Comparison of ENCODE assay signal across 8 cellular contexts in the genomic region with DNA sequence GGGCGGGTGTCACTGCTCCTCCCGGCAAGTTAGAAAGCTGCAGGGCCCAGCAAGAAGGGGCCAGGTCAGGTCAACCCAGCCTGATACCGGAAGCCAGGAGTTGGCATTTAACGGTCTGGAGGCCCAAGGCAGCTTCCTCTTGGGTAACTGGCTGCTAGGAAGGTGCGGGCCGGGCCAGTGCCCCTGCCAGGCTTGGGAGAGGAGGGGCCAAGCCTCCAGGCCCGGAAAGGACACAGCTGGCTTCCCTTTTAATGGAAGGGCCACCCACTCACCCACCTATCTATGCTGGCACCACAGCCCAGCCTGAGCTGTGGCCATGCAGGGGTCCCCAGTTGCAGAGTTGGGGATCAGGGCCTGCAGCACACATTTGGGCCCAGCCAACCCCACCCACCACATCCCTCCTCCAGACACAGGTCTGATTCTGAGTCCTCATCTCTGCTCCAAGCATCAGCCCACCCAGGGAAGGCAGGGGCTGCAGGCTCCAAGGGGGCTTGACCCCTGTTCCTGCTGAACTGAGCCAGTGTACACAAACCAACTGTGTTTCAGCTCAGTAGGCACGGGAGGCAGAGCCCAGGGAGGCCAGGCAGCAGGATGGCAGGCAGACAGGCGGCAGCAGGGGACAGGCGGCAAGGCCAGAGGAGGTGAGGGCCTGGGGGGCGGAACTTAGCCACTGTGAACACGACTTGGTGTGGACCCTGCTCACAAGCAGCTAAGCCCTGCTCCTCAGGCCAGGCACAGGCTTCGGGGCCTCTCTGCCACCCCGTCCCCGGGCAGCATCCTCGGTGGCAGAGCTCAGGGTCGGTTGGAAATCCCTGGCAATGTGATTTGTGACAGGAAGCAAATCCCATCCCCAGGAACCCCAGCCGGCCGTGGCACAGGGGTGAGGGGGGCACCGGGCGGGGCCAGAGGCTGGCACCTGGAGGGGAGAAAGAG. TPM values are rescaled to one million over a fixed set of nuclear protein-coding genes. Genes with fewer than 3 reads are reported as not detected.
DNase-seq lines count a peak whose midpoint lies in the region; ATAC-seq and TF ChIP-seq lines count a peak whose summit lies in the region.

No MANE protein-coding gene starts in this region.

- H2AFZ ChIP-seq in IMR-90 (replicated peaks; ENCODE audit: low read length, poor library complexity) = no peak overlapping the region

- H3K27ac ChIP-seq in IMR-90 (ENCODE audit: insufficient read depth, low read length) = peak overlapping the region; percentile 79
- H3K27ac ChIP-seq in heart left ventricle = peak overlapping the region; percentile 78 to 100 (median 100)

- peak overlapping the region; percentile 61; the same call in 1 of the 2 replicates for H3K4ac ChIP-seq in IMR-90 (ENCODE audit: low read depth, low read length)

- no peak overlapping the region for H3K56ac ChIP-seq in IMR-90 (ENCODE audit: extremely low read depth, insufficient read depth, low read length)

- H2BK15ac ChIP-seq in IMR-90 (ENCODE audit: low read depth, low read length) = no peak overlapping the region

- peaks cover 5% of the 10 kb centered on the region for H3K9me1 ChIP-seq in IMR-90 (ENCODE audit: insufficient read depth, low read length)

- H3K23ac ChIP-seq in IMR-90 (ENCODE audit: low read depth, low read length) = no peak overlapping the region

- H3K9me3 ChIP-seq in IMR-90 (ENCODE audit: control insufficient read depth, insufficient read depth, low read length) = no peaks in the 10 kb centered on the region
- no peaks in the 10 kb centered on the region for H3K9me3 ChIP-seq in heart left ventricle

- H2BK120ac ChIP-seq in IMR-90 (ENCODE audit: low read depth, low read length) = peak overlapping the region; percentile 40; the same call in 1 of the 2 replicates

- no peak for TF ChIP-seq CTCF in IMR-90 (conservative IDR thresholded peaks at IDR 0.05; ENCODE audit: low read depth, low read length)
- no peak for TF ChIP-seq CTCF in heart left ventricle (IDR thresholded peaks at IDR 0.05)

- H3K4me1 Mint-ChIP-seq in stimulated activated naive CD8-positive, alpha-beta T cell treated with anti-CD3 and anti-CD28 coated beads, Interleukin-15, amount 100 ng/mL, for 72 hours = peaks cover 85% of the 10 kb centered on the region

- H3K4me2 ChIP-seq in IMR-90 (ENCODE audit: low read depth, low read length) = no peak overlapping the region

- H3K27me3 ChIP-seq in IMR-90 (ENCODE audit: control insufficient read depth, insufficient read depth, low read length) = no peaks in the 10 kb centered on the region
- no peaks in the 10 kb centered on the region for H3K27me3 ChIP-seq in heart left ventricle

- no peaks in the 10 kb centered on the region for H3K27me3 Mint-ChIP-seq in stimulated activated naive CD8-positive, alpha-beta T cell treated with anti-CD3 and anti-CD28 coated beads, Interleukin-15, amount 100 ng/mL, for 72 hours

- H3K4me1 ChIP-seq in IMR-90 (ENCODE audit: control insufficient read depth, insufficient read depth, low read length) = peaks cover 38% of the 10 kb centered on the region
- peaks cover 25 to 82% (median 63%) of the 10 kb centered on the region in 12 donors for H3K4me1 ChIP-seq in heart left ventricle

- H3K4me3 ChIP-seq in IMR-90 (ENCODE audit: insufficient read depth, low read depth, low read length) (no peak overlapping the region), heart left ventricle (peak overlapping the region in 8 of 12 donors; percentile 5 to 99 (median 57))

- intact Hi-C loops in IMR-90 (cut with micrococcal nuclease) (loop anchor here (5.0 kb wide), 1 partner anchor 39 kb away; a partner anchor contains a TSS), heart left ventricle (cut with DNase I) (loop anchor here in 2 of 10 donors (5.0 kb wide), 1 partner anchor 39 kb away; a partner anchor contains a TSS)

- in situ Hi-C loops in IMR-90 (cut with MboI; ENCODE audit: low sequenced_read_pairs) = loop anchor here (25.0 kb wide), 1 partner anchor 1049 kb away; a partner anchor contains a TSS

- no peak overlapping the region for H4K5ac ChIP-seq in IMR-90 (ENCODE audit: low read depth, low read length)

- CTCF ChIA-PET in IMR-90 (lab: Yijun Ruan, JAX) = interaction anchor here (0.6 to 1.4 kb wide), 5 partner anchors 13 to 28 kb away, joined by 3 to 5 read pairs (median 3); no protein-coding TSS in a partner anchor

- POLR2A ChIA-PET in IMR-90 (lab: Charles Lee; ENCODE audit: unreplicated experiment) = interaction anchor here (0.5 to 1.6 kb wide), 6 partner anchors 11 to 62 kb away, joined by 3 to 11 read pairs (median 4); a partner anchor contains a TSS

- H2AK9ac ChIP-seq in IMR-90 (replicated peaks; ENCODE audit: low read depth, low read length, poor library complexity) = peak overlapping the region; percentile 35

- TF ChIP-seq POLR2A in IMR-90 (IDR thresholded peaks at IDR 0.05; ENCODE audit: low read depth, low read length) = peak; percentile 60
- no peak for TF ChIP-seq POLR2A in heart left ventricle (IDR thresholded peaks at IDR 0.05)

- BruUV-seq in IMR-90 (replicated peaks; lab: Mats Ljungman, UMichigan) = no TSS peak

- peaks cover 6 to 53% of the 10 kb centered on the region in 2 experiments; a peak in 3 of 4 replicates for H3K79me1 ChIP-seq in IMR-90 (ENCODE audit: low read depth in 1 of 2, low read length in 2 of 2)

- no peak overlapping the region for H2BK20ac ChIP-seq in IMR-90 (ENCODE audit: low read depth, low read length)

- ATAC-seq in IMR-90 (ENCODE audit: low read depth) = no peak
- no peak for ATAC-seq in heart left ventricle
- no peak for ATAC-seq in stimulated activated naive CD8-positive, alpha-beta T cell treated with anti-CD3 and anti-CD28 coated beads, Interleukin-15, amount 100 ng/mL, for 72 hours
- ATAC-seq in GM19397 (IDR thresholded peaks at IDR 0.05; ENCODE audit: unreplicated experiment) = no peak
- no peak for ATAC-seq in esophagus mucosa
- ATAC-seq in GM18858 (IDR thresholded peaks at IDR 0.05; ENCODE audit: unreplicated experiment) = no peak

- H3K9ac ChIP-seq in IMR-90 (ENCODE audit: low read depth, low read length) = peak overlapping the region; percentile 13; the same call in 1 of the 2 replicates

- no peak overlapping the region for H3K18ac ChIP-seq in IMR-90 (ENCODE audit: low read depth, low read length)

- H3K4me3 Mint-ChIP-seq in stimulated activated naive CD8-positive, alpha-beta T cell treated with anti-CD3 and anti-CD28 coated beads, Interleukin-15, amount 100 ng/mL, for 72 hours = peak overlapping the region; percentile 85 to 95

- H4K8ac ChIP-seq in IMR-90 (ENCODE audit: low read depth in 2 of 2, low read length in 2 of 2) = peak overlapping the region; percentile 51 to 75; a peak in 1 of 4 replicates

- peak overlapping the region; percentile 73 for H2BK5ac ChIP-seq in IMR-90 (ENCODE audit: low read depth, low read length, poor library complexity, severe bottlenecking)

- no peak for TF ChIP-seq RAD21 in IMR-90 (IDR thresholded peaks at IDR 0.05; ENCODE audit: low read length)

- 83% methylated on average over 6 of the region's 21 CpGs; no CpG with 5 or more reads in 1 of the 2 experiments for WGBS in IMR-90 (ENCODE audit: extremely low coverage in 2 of 2, insufficient read length in 1 of 2), 2 experiments
- WGBS in heart left ventricle, 4 donors = 24 to 43% (median 33%) methylated on average over 16 to 21 of the region's 21 CpGs

- dilution Hi-C loops in IMR-90 (cut with HindIII; ENCODE audit: low sequenced_read_pairs, unreplicated experiment) = no loop called here

- peak overlapping the region; percentile 12 to 92 for H3K27ac Mint-ChIP-seq in stimulated activated naive CD8-positive, alpha-beta T cell treated with anti-CD3 and anti-CD28 coated beads, Interleukin-15, amount 100 ng/mL, for 72 hours

- no peaks in the 10 kb centered on the region for H3K9me3 Mint-ChIP-seq in stimulated activated naive CD8-positive, alpha-beta T cell treated with anti-CD3 and anti-CD28 coated beads, Interleukin-15, amount 100 ng/mL, for 72 hours

- H2AK5ac ChIP-seq in IMR-90 (ENCODE audit: low read depth, low read length) = peak overlapping the region; percentile 3

- H3K36me3 ChIP-seq in IMR-90 (ENCODE audit: control insufficient read depth, insufficient read depth, low read length) = peaks cover 38% of the 10 kb centered on the region
- peaks cover 0 to 61% (median 39%) of the 10 kb centered on the region in 9 donors for H3K36me3 ChIP-seq in heart left ventricle

- H3K14ac ChIP-seq in IMR-90 (replicated peaks; ENCODE audit: low read depth, low read length) = 0 out of 2 replicates have a peak overlapping the region, but pooled peaks have one; percentile 30

- H4K91ac ChIP-seq in IMR-90 (ENCODE audit: insufficient read depth, low read depth, low read length) = no peak overlapping the region

- H4K20me1 ChIP-seq in IMR-90 (ENCODE audit: insufficient read depth, low read length) = peaks cover 97% of the 10 kb centered on the region

- DNase-seq in IMR-90 (no peak), UCSD-AML1 (lab: John Stamatoyannopoulos, UW; ENCODE audit: unreplicated experiment) (peak; percentile 88), heart left ventricle (peak; percentile 42 to 85 (median 71)), NCI-H2107 treated with DMSO at 0.1 percent for 48 hours (lab: John Stamatoyannopoulos, UW; ENCODE audit: unreplicated experiment) (no peak)
- DNase-seq in stimulated activated naive CD8-positive, alpha-beta T cell treated with anti-CD3 and anti-CD28 coated beads, Interleukin-15, amount 100 ng/mL, for 72 hours = no peak

TF ChIP-seq in IMR-90, 13 proteins besides CTCF, POLR2A, EP300 and RAD21 (continues in another document):
- no peak for TF ChIP-seq MXI1 (IDR thresholded peaks at IDR 0.05; ENCODE audit: borderline replicate concordance, low read depth, low read length)
- TF ChIP-seq RCOR1 (IDR thresholded peaks at IDR 0.05; ENCODE audit: insufficient replicate concordance, low read length) = no peak

RNA-seq across cellular contexts. Expression of a gene that starts 40.8 kb away (rescaled TPM):
- total RNA-seq in IMR-90 (2012; rRNA removed) = 1.9 and 2.2 TPM in 2 replicates
- polyA plus RNA-seq in IMR-90 (2012; rRNA removed) = 6.2 and 7.6 TPM in 2 replicates
- polyA plus RNA-seq in IMR-90 (2012; cell fraction: cytosol; rRNA removed) = 4.7 and 10.4 TPM in 2 replicates
- polyA plus RNA-seq in IMR-90 (2012; cell fraction: nucleus; rRNA removed; ENCODE audit: low replicate concordance) = 13.1 and 27.5 TPM in 2 replicates
- total RNA-seq in heart left ventricle = 10 to 100 TPM in 1 of 9 donors, 1 to 10 TPM in 8; 2.0 to 10.9 (median 3.4) TPM
- 1 to 10 TPM; 1.3 to 2.7 TPM for polyA plus RNA-seq in heart left ventricle
- 10.9 TPM for total RNA-seq in esophagus mucosa

RNA-seq across cellular contexts. Expression of a gene that starts 40.9 kb away (rescaled TPM):
- not detected in 2 replicates for total RNA-seq in IMR-90 (2012; rRNA removed)
- 0.63 and 0.85 TPM in 2 replicates for polyA plus RNA-seq in IMR-90 (2012; rRNA removed)
- 0.36 and 0.53 TPM in 2 replicates for polyA plus RNA-seq in IMR-90 (2012; cell fraction: cytosol; rRNA removed)
- polyA plus RNA-seq in IMR-90 (2012; cell fraction: nucleus; rRNA removed; ENCODE audit: low replicate concordance) = 2.2 and 3.8 TPM in 2 replicates
- total RNA-seq in heart left ventricle = 1 to 10 TPM in 3 of 9 donors, under 1 TPM in 1, not detected in 5; 0.83 to 1.3 (median 1.1) TPM
- polyA plus RNA-seq in heart left ventricle = 1 to 10 TPM in 1 of 2 donors, under 1 TPM in 1; 0.36 to 1.7 TPM
- total RNA-seq in esophagus mucosa = not detected

Comparison
In these comparisons a context has a peak if more than half of its experiments do, and no peak if none do; other contexts are left out.
1. DNase-seq: peak in UCSD-AML1 (single experiment) and heart left ventricle (5 of 5); none in IMR-90 (single experiment), stimulated activated naive CD8-positive, alpha-beta T cell treated with anti-CD3 and anti-CD28 coated beads, Interleukin-15, amount 100 ng/mL, for 72 hours (0 of 2) and NCI-H2107 treated with DMSO at 0.1 percent for 48 hours (single experiment).